8 cellular contexts compared by ENCODE assay signal in the genomic region with DNA sequence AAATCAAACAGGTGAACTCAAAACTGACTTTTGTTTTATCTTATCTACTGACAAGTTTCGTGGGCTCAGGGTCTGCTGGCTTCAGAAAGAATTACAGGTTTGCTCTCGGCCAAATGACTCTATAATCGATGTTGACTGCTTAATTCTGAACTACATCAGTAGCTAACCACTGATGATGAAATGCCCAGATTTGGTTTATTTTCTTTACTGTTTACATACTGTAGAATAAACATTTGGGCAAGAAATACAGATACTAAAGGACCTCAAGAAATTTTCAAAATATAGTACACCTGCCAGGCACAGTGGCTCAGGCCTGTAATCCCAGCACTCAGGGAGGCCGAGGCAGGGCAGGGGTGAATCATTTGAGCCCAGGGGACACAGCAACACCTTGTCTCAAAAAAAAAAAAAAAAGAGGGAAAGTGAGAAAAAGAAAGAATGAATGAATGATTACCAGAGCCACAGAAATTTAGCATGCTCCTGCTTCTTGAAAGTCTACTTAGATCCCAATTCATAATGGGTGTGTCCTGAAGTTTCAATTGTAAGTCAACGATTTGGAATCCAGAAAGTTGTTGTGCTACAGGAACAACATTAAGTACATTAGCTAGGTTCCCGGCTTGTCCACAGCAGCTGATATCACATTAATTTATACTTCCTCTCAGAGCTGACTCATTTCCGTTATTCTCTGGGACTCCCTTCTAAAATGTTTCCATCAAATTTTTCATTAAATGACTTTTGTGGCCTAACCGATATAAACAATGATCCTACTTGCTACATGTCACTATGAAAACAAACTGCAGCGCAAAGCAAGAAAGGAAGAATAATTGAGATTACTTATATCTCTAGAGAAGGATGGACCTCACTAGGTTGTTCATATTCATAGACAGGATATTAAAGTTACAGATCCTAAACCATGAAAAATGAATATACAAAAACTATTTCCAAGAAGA.
DNase-seq lines count a peak whose midpoint lies in the region; ATAC-seq, FAIRE-seq and TF ChIP-seq lines count a peak whose summit lies in the region.

No MANE protein-coding gene starts in this region.

- H3K4me1 ChIP-seq in sigmoid colon = peaks cover 0 to 81% (median 74%) of the 10 kb centered on the region in 4 donors

- H3K36me3 ChIP-seq in sigmoid colon = no peaks in the 10 kb centered on the region

- peak; percentile 74 for DNase-seq in NB4 (ENCODE audit: low read depth)
- no peak for DNase-seq in effector memory CD8-positive, alpha-beta T cell
- DNase-seq in sigmoid colon = no peak
- DNase-seq in GM12892 (ENCODE audit: insufficient read length) = no peak
- no peak for DNase-seq in GM19240 (ENCODE audit: insufficient read length, low spot score)
- DNase-seq in DMS114 treated with DMSO at 0.1 percent for 48 hours (lab: John Stamatoyannopoulos, UW; ENCODE audit: unreplicated experiment) = no peak

- H3K4me1 Mint-ChIP-seq in effector memory CD8-positive, alpha-beta T cell (ENCODE audit: low read depth in 2 of 2) = peaks cover 34 to 41% of the 10 kb centered on the region in 2 donors

- H3K9me3 ChIP-seq in sigmoid colon = no peaks in the 10 kb centered on the region

- TF ChIP-seq EP300 in sigmoid colon (IDR thresholded peaks at IDR 0.05) = no peak

- intact Hi-C loops in sigmoid colon (cut with DNase I) = no loop called here

- H3K27ac ChIP-seq in sigmoid colon = peak overlapping the region; percentile 17 to 61 (median 48)

- H3K9me3 Mint-ChIP-seq in effector memory CD8-positive, alpha-beta T cell = no peaks in the 10 kb centered on the region

- H3K4me3 ChIP-seq in NB4 (ENCODE audit: low read depth, low read length) (no peak overlapping the region), sigmoid colon (no peak overlapping the region)

- ATAC-seq in GM19351 (IDR thresholded peaks at IDR 0.05; ENCODE audit: unreplicated experiment) (peak; percentile 67), GM19397 (IDR thresholded peaks at IDR 0.05; ENCODE audit: unreplicated experiment) (no peak)
- peak; percentile 50 for ATAC-seq in effector memory CD8-positive, alpha-beta T cell (replicated peaks)

- WGBS in sigmoid colon, 2 donors = 50 to 65% methylated on average over 9 of the region's 9 CpGs

- TF ChIP-seq POLR2A in NB4 (IDR thresholded peaks at IDR 0.05; ENCODE audit: extremely low read depth, insufficient read length) (no peak), sigmoid colon (IDR thresholded peaks at IDR 0.05) (no peak), GM12892 (IDR thresholded peaks at IDR 0.05; ENCODE audit: low read depth, low read length) (no peak)

- no peaks in the 10 kb centered on the region for H3K36me3 Mint-ChIP-seq in effector memory CD8-positive, alpha-beta T cell (ENCODE audit: insufficient read depth)

- H3K27me3 ChIP-seq in sigmoid colon = no peaks in the 10 kb centered on the region

- TF ChIP-seq CTCF in NB4 (IDR thresholded peaks at IDR 0.05; ENCODE audit: low read depth, low read length) (no peak), sigmoid colon (IDR thresholded peaks at IDR 0.05) (no peak)

- no peak for FAIRE-seq in GM12892 (lab: Jason Lieb, UNC)

- no peaks in the 10 kb centered on the region for H3K27me3 Mint-ChIP-seq in effector memory CD8-positive, alpha-beta T cell

- H3K4me3 Mint-ChIP-seq in effector memory CD8-positive, alpha-beta T cell = peak overlapping the region; percentile 19 to 44

- H3K27ac Mint-ChIP-seq in effector memory CD8-positive, alpha-beta T cell = peak overlapping the region; percentile 81 to 85
